1 cellular context compared by ENCODE assay signal in genomic region chr6:31676322-31676903, GRCh38.
TF ChIP-seq lines count a peak whose summit lies in the region.

No MANE protein-coding gene starts in this region.

TF ChIP-seq in GM12878, 131 proteins besides CTCF, POLR2A, EP300 and RAD21:
- TF ChIP-seq ZNF217 (IDR thresholded peaks at IDR 0.05): no peak
- TF ChIP-seq SPI1 (IDR thresholded peaks at IDR 0.05; ENCODE audit: borderline replicate concordance, insufficient read depth, low read depth, low read length): peak; percentile 85
